ENCODE assay signal across 10 cellular contexts in genomic region chr6:11370191-11371018, GRCh38.
DNase-seq lines count a peak whose midpoint lies in the region; ATAC-seq and TF ChIP-seq lines count a peak whose summit lies in the region.
"Had no signal": no experiment of that assay in that cellular context is flagged by ENCODE, and none has a peak within 500 bp of the region (broad histone marks: within the 10 kb centered on the region; RNA-seq: fewer than 3 reads in every experiment).

No MANE protein-coding gene starts in this region.

- H3K9ac ChIP-seq in mesendoderm (ENCODE audit: low read length) = no peak overlapping the region

- peaks cover 0 to 1% (median 0%) of the 10 kb centered on the region in 8 donors for H3K9me3 Mint-ChIP-seq in CD4-positive, alpha-beta memory T cell
- peaks cover 8% of the 10 kb centered on the region for H3K9me3 Mint-ChIP-seq in activated T-helper 1 cell treated with anti-CD3 and anti-CD28 coated beads, Interleukin-12 subunit alpha, Interleukin-12 subunit beta, Interleukin-2, Interleukin-4 antibody, amounts not matched to agents 30 ng/mL and 10 ng/mL and 1 ng/mL, durations not matched to agents 14 hours and 24 hours and 36 hours
- H3K9me3 Mint-ChIP-seq in type B pancreatic cell = peaks cover 4% of the 10 kb centered on the region

- no peak overlapping the region for H3K27ac ChIP-seq in CD4-positive, alpha-beta memory T cell (ENCODE audit: low read depth, low read length)
- peak overlapping the region; percentile 14 to 63 (median 40) for H3K27ac ChIP-seq in gastroesophageal sphincter
- H3K27ac ChIP-seq in psoas muscle = peak overlapping the region; percentile 67
- no peak overlapping the region for H3K27ac ChIP-seq in mesendoderm (ENCODE audit: low read depth, low read length)

- CTCF ChIA-PET in CD4-positive, alpha-beta memory T cell (lab: Charles Lee; ENCODE audit: partially characterized antibody) = no interaction called here

- H4K5ac ChIP-seq in mesendoderm (ENCODE audit: low read length) = no peak overlapping the region

- peaks cover 39 to 49% of the 10 kb centered on the region in 2 donors for H3K36me3 Mint-ChIP-seq in CD4-positive, alpha-beta memory T cell
- peaks cover 52% of the 10 kb centered on the region for H3K36me3 Mint-ChIP-seq in activated T-helper 1 cell treated with anti-CD3 and anti-CD28 coated beads, Interleukin-12 subunit alpha, Interleukin-12 subunit beta, Interleukin-2, Interleukin-4 antibody, amounts not matched to agents 30 ng/mL and 10 ng/mL and 1 ng/mL, durations not matched to agents 14 hours and 24 hours and 36 hours (ENCODE audit: low read depth)
- H3K36me3 Mint-ChIP-seq in type B pancreatic cell = no peaks in the 10 kb centered on the region

- 67 to 74% methylated on average over 6 to 24 of the region's 24 CpGs for WGBS in gastroesophageal sphincter (ENCODE audit: low coverage in 1 of 2), 2 donors
- 63 to 70% (median 65%) methylated on average over 24 of the region's 24 CpGs for WGBS in psoas muscle, 3 donors
- WGBS in mesendoderm (ENCODE audit: extremely low coverage, insufficient coverage, low lambda C conversion rate) = no CpG with 5 or more reads among the region's 24 CpGs

- ATAC-seq in gastroesophageal sphincter (peak; percentile 42), psoas muscle (peak in 3 of 4 donors; percentile 27 to 44 (median 30)), HG02938 (IDR thresholded peaks at IDR 0.05; ENCODE audit: unreplicated experiment) (no peak)

- TF ChIP-seq EP300 in gastroesophageal sphincter (IDR thresholded peaks at IDR 0.05) = no peak

- H3K4me3 ChIP-seq in CD4-positive, alpha-beta memory T cell (ENCODE audit: low read length in 2 of 2) = no peak overlapping the region
- H3K4me3 ChIP-seq in gastroesophageal sphincter (no peak overlapping the region), psoas muscle (no peak overlapping the region), mesendoderm (ENCODE audit: low read length) (no peak overlapping the region)

- peaks cover 57% of the 10 kb centered on the region for H3K4me1 ChIP-seq in CD4-positive, alpha-beta memory T cell (ENCODE audit: insufficient read depth, low read length)
- peaks cover 0 to 6% (median 0%) of the 10 kb centered on the region in 3 donors for H3K4me1 ChIP-seq in gastroesophageal sphincter
- no peaks in the 10 kb centered on the region for H3K4me1 ChIP-seq in psoas muscle
- H3K4me1 ChIP-seq in mesendoderm (ENCODE audit: control insufficient read depth, low read depth, low read length) = peaks cover 3% of the 10 kb centered on the region

- no peak for DNase-seq in CD4-positive, alpha-beta memory T cell
- no peak for DNase-seq in activated T-helper 1 cell treated with anti-CD3 and anti-CD28 coated beads, Interleukin-12 subunit alpha, Interleukin-12 subunit beta, Interleukin-2, Interleukin-4 antibody, amounts not matched to agents 30 ng/mL and 10 ng/mL and 1 ng/mL, durations not matched to agents 14 hours and 24 hours and 36 hours (ENCODE audit: low spot score)
- DNase-seq in psoas muscle (no peak), type B pancreatic cell (ENCODE audit: extremely low spot score, unreplicated experiment) (no peak), mesendoderm (no peak), GF-D8 (lab: John Stamatoyannopoulos, UW) (no peak)
- DNase-seq: activated CD4-positive, CD25-positive, alpha-beta regulatory T cell; NCI-H510A had no signal

- peak overlapping the region in 5 of 7 donors; percentile 20 to 44 (median 33) for H3K27ac Mint-ChIP-seq in CD4-positive, alpha-beta memory T cell
- peak overlapping the region; percentile 74 for H3K27ac Mint-ChIP-seq in activated T-helper 1 cell treated with anti-CD3 and anti-CD28 coated beads, Interleukin-12 subunit alpha, Interleukin-12 subunit beta, Interleukin-2, Interleukin-4 antibody, amounts not matched to agents 30 ng/mL and 10 ng/mL and 1 ng/mL, durations not matched to agents 14 hours and 24 hours and 36 hours
- H3K27ac Mint-ChIP-seq in type B pancreatic cell = no peak overlapping the region

- no peak overlapping the region for H2BK15ac ChIP-seq in mesendoderm (replicated peaks; ENCODE audit: low read depth)

- no peak overlapping the region for H3K56ac ChIP-seq in mesendoderm (ENCODE audit: low read length)

- H3K36me3 ChIP-seq in CD4-positive, alpha-beta memory T cell (ENCODE audit: insufficient read depth, low read length) = no peaks in the 10 kb centered on the region
- no peaks in the 10 kb centered on the region for H3K36me3 ChIP-seq in gastroesophageal sphincter
- no peaks in the 10 kb centered on the region for H3K36me3 ChIP-seq in psoas muscle (ENCODE audit: insufficient read depth in 1 of 2, low read depth in 1 of 2)
- no peaks in the 10 kb centered on the region for H3K36me3 ChIP-seq in mesendoderm (ENCODE audit: control insufficient read depth, insufficient read depth, low read length)

- H3K27me3 ChIP-seq in CD4-positive, alpha-beta memory T cell (ENCODE audit: insufficient read depth, low read length) = no peaks in the 10 kb centered on the region
- H3K27me3 ChIP-seq in gastroesophageal sphincter (no peaks in the 10 kb centered on the region), psoas muscle (ENCODE audit: insufficient read depth in 3 of 3, low read length in 2 of 3) (no peaks in the 10 kb centered on the region), mesendoderm (ENCODE audit: insufficient read depth, low read length, poor library complexity) (no peaks in the 10 kb centered on the region)

- peak overlapping the region in 1 of 8 donors; percentile 16 for H3K4me3 Mint-ChIP-seq in CD4-positive, alpha-beta memory T cell
- no peak overlapping the region for H3K4me3 Mint-ChIP-seq in activated T-helper 1 cell treated with anti-CD3 and anti-CD28 coated beads, Interleukin-12 subunit alpha, Interleukin-12 subunit beta, Interleukin-2, Interleukin-4 antibody, amounts not matched to agents 30 ng/mL and 10 ng/mL and 1 ng/mL, durations not matched to agents 14 hours and 24 hours and 36 hours
- no peak overlapping the region for H3K4me3 Mint-ChIP-seq in type B pancreatic cell

- H3K4ac ChIP-seq in mesendoderm (ENCODE audit: low read depth, low read length) = no peak overlapping the region

- H2BK120ac ChIP-seq in mesendoderm (ENCODE audit: low read depth, low read length) = no peak overlapping the region

- intact Hi-C loops in CD4-positive, alpha-beta memory T cell (cut with micrococcal nuclease) = no loop called here
- intact Hi-C loops in activated T-helper 1 cell treated with anti-CD3 and anti-CD28 coated beads, Interleukin-12 subunit alpha, Interleukin-12 subunit beta, Interleukin-2, Interleukin-4 antibody, amounts not matched to agents 30 ng/mL and 10 ng/mL and 1 ng/mL, durations not matched to agents 14 hours and 24 hours and 36 hours (cut with micrococcal nuclease) = no loop called here
- intact Hi-C loops in psoas muscle (cut with DNase I) = no loop called here

- no peak overlapping the region for H2AK5ac ChIP-seq in mesendoderm (ENCODE audit: low read length)

- no peak overlapping the region for H3K23ac ChIP-seq in mesendoderm (ENCODE audit: low read length)

- H3K4me1 Mint-ChIP-seq in CD4-positive, alpha-beta memory T cell = peaks cover 61 to 81% (median 72%) of the 10 kb centered on the region in 4 donors
- peaks cover 85% of the 10 kb centered on the region for H3K4me1 Mint-ChIP-seq in activated T-helper 1 cell treated with anti-CD3 and anti-CD28 coated beads, Interleukin-12 subunit alpha, Interleukin-12 subunit beta, Interleukin-2, Interleukin-4 antibody, amounts not matched to agents 30 ng/mL and 10 ng/mL and 1 ng/mL, durations not matched to agents 14 hours and 24 hours and 36 hours (ENCODE audit: low read depth)
- H3K4me1 Mint-ChIP-seq in type B pancreatic cell (ENCODE audit: unreplicated experiment) = peaks cover 23% of the 10 kb centered on the region

- H3K9me3 ChIP-seq in CD4-positive, alpha-beta memory T cell (ENCODE audit: control insufficient read depth in 1 of 2, low read length in 2 of 2) = no peaks in the 10 kb centered on the region
- H3K9me3 ChIP-seq in gastroesophageal sphincter = no peaks in the 10 kb centered on the region
- H3K9me3 ChIP-seq in psoas muscle = no peaks in the 10 kb centered on the region

- H2BK5ac ChIP-seq in mesendoderm (ENCODE audit: low read length) = no peak overlapping the region

- H3K27me3 Mint-ChIP-seq in CD4-positive, alpha-beta memory T cell = no peaks in the 10 kb centered on the region
- H3K27me3 Mint-ChIP-seq in activated T-helper 1 cell treated with anti-CD3 and anti-CD28 coated beads, Interleukin-12 subunit alpha, Interleukin-12 subunit beta, Interleukin-2, Interleukin-4 antibody, amounts not matched to agents 30 ng/mL and 10 ng/mL and 1 ng/mL, durations not matched to agents 14 hours and 24 hours and 36 hours (ENCODE audit: insufficient read depth) = no peaks in the 10 kb centered on the region
- no peaks in the 10 kb centered on the region for H3K27me3 Mint-ChIP-seq in type B pancreatic cell

- POLR2A ChIA-PET in CD4-positive, alpha-beta memory T cell (lab: Charles Lee; ENCODE audit: partially characterized antibody) = no interaction called here

- H3K18ac ChIP-seq in mesendoderm (ENCODE audit: low read length) = no peak overlapping the region

- H3K79me2 ChIP-seq in mesendoderm (ENCODE audit: control insufficient read depth, insufficient read depth, low read length) = no peaks in the 10 kb centered on the region

- no peak overlapping the region for H3K4me2 ChIP-seq in mesendoderm (ENCODE audit: low read length)

- no peak for TF ChIP-seq CTCF in gastroesophageal sphincter (IDR thresholded peaks at IDR 0.05)
- no peak for TF ChIP-seq CTCF in psoas muscle (IDR thresholded peaks at IDR 0.05)
- no peak for TF ChIP-seq CTCF in type B pancreatic cell (conservative IDR thresholded peaks at IDR 0.05)

- no peak overlapping the region for H4K8ac ChIP-seq in mesendoderm (ENCODE audit: low read depth, low read length)

- no peak for TF ChIP-seq POLR2A in gastroesophageal sphincter (IDR thresholded peaks at IDR 0.05)

- no peaks in the 10 kb centered on the region for H3K79me1 ChIP-seq in mesendoderm (ENCODE audit: low read length)

Comparison
In these comparisons a context has a peak if more than half of its experiments do, and no peak if none do; other contexts are left out.
1. H3K27ac ChIP-seq: peak in gastroesophageal sphincter (4 of 4) and psoas muscle (single experiment); none in CD4-positive, alpha-beta memory T cell (single experiment) and mesendoderm (single experiment).